1 cellular context compared by ENCODE assay signal in the genomic region with DNA sequence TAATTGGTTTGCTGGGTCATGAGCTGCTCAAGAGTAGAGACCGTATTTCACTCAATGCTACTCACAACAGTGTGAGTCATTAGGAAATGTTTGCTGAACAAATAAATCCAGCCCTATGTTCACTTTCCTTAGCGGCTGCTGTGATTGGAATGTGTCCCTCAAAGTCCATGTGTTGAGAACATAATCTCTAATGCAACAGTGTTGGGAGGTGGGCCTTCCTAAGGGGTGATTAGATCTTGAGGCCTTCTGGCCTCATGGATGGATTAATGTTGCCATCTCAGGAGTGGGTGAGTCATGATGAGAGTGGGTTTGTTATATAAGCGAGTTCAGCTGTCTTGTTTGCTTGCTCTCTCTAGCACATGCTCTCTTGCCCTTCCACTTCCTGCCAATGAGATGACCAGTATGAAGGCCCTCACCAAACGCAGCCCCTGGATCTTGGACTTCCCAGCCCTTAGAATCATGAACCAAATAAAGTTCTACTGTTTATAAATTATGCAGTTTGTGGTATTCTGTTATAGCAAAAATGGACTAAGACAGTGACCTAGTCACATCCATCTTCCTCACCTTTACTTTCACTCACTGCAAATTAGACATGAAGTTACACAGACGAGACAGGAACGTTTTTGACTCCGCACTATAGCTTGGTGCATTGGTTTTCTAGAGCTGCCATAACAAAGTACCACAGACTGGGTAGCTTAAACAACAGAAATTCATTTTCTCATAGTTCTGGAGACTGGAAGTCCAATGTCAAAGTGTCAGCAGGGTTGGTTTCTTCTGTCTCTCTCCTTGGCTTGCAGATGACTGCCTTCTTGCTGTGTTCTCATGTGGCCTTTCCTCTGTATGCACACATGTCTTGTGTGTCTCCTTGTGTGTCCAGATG.
TF ChIP-seq lines count a peak whose summit lies in the region.

No MANE protein-coding gene starts in this region.

TF ChIP-seq in HepG2, 621 proteins besides CTCF, POLR2A, EP300 and RAD21 (continued from another document and continues in another):
- TF ChIP-seq, protein P1, sequence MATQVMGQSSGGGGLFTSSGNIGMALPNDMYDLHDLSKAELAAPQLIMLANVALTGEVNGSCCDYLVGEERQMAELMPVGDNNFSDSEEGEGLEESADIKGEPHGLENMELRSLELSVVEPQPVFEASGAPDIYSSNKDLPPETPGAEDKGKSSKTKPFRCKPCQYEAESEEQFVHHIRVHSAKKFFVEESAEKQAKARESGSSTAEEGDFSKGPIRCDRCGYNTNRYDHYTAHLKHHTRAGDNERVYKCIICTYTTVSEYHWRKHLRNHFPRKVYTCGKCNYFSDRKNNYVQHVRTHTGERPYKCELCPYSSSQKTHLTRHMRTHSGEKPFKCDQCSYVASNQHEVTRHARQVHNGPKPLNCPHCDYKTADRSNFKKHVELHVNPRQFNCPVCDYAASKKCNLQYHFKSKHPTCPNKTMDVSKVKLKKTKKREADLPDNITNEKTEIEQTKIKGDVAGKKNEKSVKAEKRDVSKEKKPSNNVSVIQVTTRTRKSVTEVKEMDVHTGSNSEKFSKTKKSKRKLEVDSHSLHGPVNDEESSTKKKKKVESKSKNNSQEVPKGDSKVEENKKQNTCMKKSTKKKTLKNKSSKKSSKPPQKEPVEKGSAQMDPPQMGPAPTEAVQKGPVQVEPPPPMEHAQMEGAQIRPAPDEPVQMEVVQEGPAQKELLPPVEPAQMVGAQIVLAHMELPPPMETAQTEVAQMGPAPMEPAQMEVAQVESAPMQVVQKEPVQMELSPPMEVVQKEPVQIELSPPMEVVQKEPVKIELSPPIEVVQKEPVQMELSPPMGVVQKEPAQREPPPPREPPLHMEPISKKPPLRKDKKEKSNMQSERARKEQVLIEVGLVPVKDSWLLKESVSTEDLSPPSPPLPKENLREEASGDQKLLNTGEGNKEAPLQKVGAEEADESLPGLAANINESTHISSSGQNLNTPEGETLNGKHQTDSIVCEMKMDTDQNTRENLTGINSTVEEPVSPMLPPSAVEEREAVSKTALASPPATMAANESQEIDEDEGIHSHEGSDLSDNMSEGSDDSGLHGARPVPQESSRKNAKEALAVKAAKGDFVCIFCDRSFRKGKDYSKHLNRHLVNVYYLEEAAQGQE (IDR thresholded peaks at IDR 0.05; ENCODE audit: borderline replicate concordance in 1 of 2, low read depth in 1 of 2, low read length in 2 of 2), result peak in 1 of 2 experiments; percentile 54; a peak in 2 of 4 replicates
- TF ChIP-seq ZNF331 (CRISPR knock-in tag; IDR thresholded peaks at IDR 0.05), result peak; percentile 88
- TF ChIP-seq FIP1L1 (IDR thresholded peaks at IDR 0.05; ENCODE audit: borderline replicate concordance, insufficient read depth, low read depth, low read length), result no peak
- TF ChIP-seq ZNF777 (CRISPR knock-in tag; IDR thresholded peaks at IDR 0.05), result 0 out of 2 replicates have a peak, but pooled peaks have one; percentile 31
- no peak for TF ChIP-seq ZZZ3 (CRISPR knock-in tag; IDR thresholded peaks at IDR 0.05; ENCODE audit: borderline replicate concordance)
- TF ChIP-seq ZNF556 (CRISPR knock-in tag; IDR thresholded peaks at IDR 0.05; ENCODE audit: borderline replicate concordance), result peak; percentile 85; the same call in 1 of the 2 replicates
- TF ChIP-seq, protein P2, sequence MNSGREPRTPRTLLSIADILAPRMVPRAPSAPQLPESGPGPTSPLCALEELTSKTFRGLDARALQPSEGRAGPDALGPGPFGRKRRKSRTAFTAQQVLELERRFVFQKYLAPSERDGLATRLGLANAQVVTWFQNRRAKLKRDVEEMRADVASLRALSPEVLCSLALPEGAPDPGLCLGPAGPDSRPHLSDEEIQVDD (CRISPR knock-in tag; IDR thresholded peaks at IDR 0.05; ENCODE audit: borderline replicate concordance), result no peak
- TF ChIP-seq ZNF790 (CRISPR knock-in tag; IDR thresholded peaks at IDR 0.05; ENCODE audit: borderline replicate concordance), result peak; percentile 69; the same call in 1 of the 2 replicates
- TF ChIP-seq ATF7-NPFF (CRISPR knock-in tag; IDR thresholded peaks at IDR 0.05; ENCODE audit: low read depth), result 0 out of 2 replicates have a peak, but pooled peaks have one; percentile 15
- 0 out of 2 replicates have a peak, but pooled peaks have one; percentile 41 for TF ChIP-seq ZNF34 (CRISPR knock-in tag; IDR thresholded peaks at IDR 0.05; ENCODE audit: borderline replicate concordance)
- TF ChIP-seq, protein P3, sequence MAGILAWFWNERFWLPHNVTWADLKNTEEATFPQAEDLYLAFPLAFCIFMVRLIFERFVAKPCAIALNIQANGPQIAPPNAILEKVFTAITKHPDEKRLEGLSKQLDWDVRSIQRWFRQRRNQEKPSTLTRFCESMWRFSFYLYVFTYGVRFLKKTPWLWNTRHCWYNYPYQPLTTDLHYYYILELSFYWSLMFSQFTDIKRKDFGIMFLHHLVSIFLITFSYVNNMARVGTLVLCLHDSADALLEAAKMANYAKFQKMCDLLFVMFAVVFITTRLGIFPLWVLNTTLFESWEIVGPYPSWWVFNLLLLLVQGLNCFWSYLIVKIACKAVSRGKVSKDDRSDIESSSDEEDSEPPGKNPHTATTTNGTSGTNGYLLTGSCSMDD (CRISPR knock-in tag; IDR thresholded peaks at IDR 0.05), result no peak
- no peak for TF ChIP-seq MAFG (CRISPR knock-in tag; IDR thresholded peaks at IDR 0.05)
- TF ChIP-seq, protein P4, sequence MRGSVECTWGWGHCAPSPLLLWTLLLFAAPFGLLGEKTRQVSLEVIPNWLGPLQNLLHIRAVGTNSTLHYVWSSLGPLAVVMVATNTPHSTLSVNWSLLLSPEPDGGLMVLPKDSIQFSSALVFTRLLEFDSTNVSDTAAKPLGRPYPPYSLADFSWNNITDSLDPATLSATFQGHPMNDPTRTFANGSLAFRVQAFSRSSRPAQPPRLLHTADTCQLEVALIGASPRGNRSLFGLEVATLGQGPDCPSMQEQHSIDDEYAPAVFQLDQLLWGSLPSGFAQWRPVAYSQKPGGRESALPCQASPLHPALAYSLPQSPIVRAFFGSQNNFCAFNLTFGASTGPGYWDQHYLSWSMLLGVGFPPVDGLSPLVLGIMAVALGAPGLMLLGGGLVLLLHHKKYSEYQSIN (CRISPR knock-in tag; IDR thresholded peaks at IDR 0.05; ENCODE audit: borderline replicate concordance), result no peak
- TF ChIP-seq RORA (CRISPR knock-in tag; IDR thresholded peaks at IDR 0.05), result no peak
- no peak; the same call in 1 of the 2 replicates for TF ChIP-seq ZMAT3 (CRISPR knock-in tag; conservative IDR thresholded peaks at IDR 0.05)
- no peak for TF ChIP-seq ZNF652 (CRISPR knock-in tag; IDR thresholded peaks at IDR 0.05; ENCODE audit: borderline replicate concordance, low read depth)
- no peak; the same call in 1 of the 2 replicates for TF ChIP-seq ZNF225 (CRISPR knock-in tag; IDR thresholded peaks at IDR 0.05)
- TF ChIP-seq ZSCAN22 (CRISPR knock-in tag; IDR thresholded peaks at IDR 0.05), result no peak
- peak; percentile 80; the same call in 1 of the 2 replicates for TF ChIP-seq KLF11 (CRISPR knock-in tag; IDR thresholded peaks at IDR 0.05)
- peak; percentile 63; the same call in 1 of the 2 replicates for TF ChIP-seq FLYWCH1 (CRISPR knock-in tag; IDR thresholded peaks at IDR 0.05)
- no peak for TF ChIP-seq SRSF9 (IDR thresholded peaks at IDR 0.05; ENCODE audit: borderline replicate concordance, insufficient read depth, low read depth, low read length, poor library complexity, severe bottlenecking)
- no peak for TF ChIP-seq ZNF383 (CRISPR knock-in tag; IDR thresholded peaks at IDR 0.05; ENCODE audit: borderline replicate concordance)
- TF ChIP-seq HDAC2 (CRISPR knock-in tag; IDR thresholded peaks at IDR 0.05), result peak; percentile 99
- TF ChIP-seq ZNF333 (CRISPR knock-in tag; IDR thresholded peaks at IDR 0.05; ENCODE audit: borderline replicate concordance), result 0 out of 2 replicates have a peak, but pooled peaks have one; percentile 64
- peak; percentile 78 for TF ChIP-seq GATA4 (IDR thresholded peaks at IDR 0.05; ENCODE audit: borderline replicate concordance, low read depth)
- no peak for TF ChIP-seq ZNF550 (CRISPR knock-in tag; IDR thresholded peaks at IDR 0.05; ENCODE audit: borderline replicate concordance)
- no peak for TF ChIP-seq ZNF674 (CRISPR knock-in tag; IDR thresholded peaks at IDR 0.05; ENCODE audit: low read depth)
- peak; percentile 51; the same call in 1 of the 2 replicates for TF ChIP-seq ZBTB3 (CRISPR knock-in tag; IDR thresholded peaks at IDR 0.05; ENCODE audit: borderline replicate concordance, low read depth)
- TF ChIP-seq ZBTB38 (CRISPR knock-in tag; IDR thresholded peaks at IDR 0.05), result no peak
- TF ChIP-seq ZNF468 (CRISPR knock-in tag; IDR thresholded peaks at IDR 0.05), result no peak
- peak; percentile 72 for TF ChIP-seq NR2C2 (CRISPR knock-in tag; IDR thresholded peaks at IDR 0.05; ENCODE audit: borderline replicate concordance)
- no peak for TF ChIP-seq ZNF572 (CRISPR knock-in tag; IDR thresholded peaks at IDR 0.05)
- no peak for TF ChIP-seq SIN3B (IDR thresholded peaks at IDR 0.05; ENCODE audit: low read length)
- TF ChIP-seq ZNF3 (CRISPR knock-in tag; IDR thresholded peaks at IDR 0.05), result peak; percentile 71
- TF ChIP-seq, protein P5, sequence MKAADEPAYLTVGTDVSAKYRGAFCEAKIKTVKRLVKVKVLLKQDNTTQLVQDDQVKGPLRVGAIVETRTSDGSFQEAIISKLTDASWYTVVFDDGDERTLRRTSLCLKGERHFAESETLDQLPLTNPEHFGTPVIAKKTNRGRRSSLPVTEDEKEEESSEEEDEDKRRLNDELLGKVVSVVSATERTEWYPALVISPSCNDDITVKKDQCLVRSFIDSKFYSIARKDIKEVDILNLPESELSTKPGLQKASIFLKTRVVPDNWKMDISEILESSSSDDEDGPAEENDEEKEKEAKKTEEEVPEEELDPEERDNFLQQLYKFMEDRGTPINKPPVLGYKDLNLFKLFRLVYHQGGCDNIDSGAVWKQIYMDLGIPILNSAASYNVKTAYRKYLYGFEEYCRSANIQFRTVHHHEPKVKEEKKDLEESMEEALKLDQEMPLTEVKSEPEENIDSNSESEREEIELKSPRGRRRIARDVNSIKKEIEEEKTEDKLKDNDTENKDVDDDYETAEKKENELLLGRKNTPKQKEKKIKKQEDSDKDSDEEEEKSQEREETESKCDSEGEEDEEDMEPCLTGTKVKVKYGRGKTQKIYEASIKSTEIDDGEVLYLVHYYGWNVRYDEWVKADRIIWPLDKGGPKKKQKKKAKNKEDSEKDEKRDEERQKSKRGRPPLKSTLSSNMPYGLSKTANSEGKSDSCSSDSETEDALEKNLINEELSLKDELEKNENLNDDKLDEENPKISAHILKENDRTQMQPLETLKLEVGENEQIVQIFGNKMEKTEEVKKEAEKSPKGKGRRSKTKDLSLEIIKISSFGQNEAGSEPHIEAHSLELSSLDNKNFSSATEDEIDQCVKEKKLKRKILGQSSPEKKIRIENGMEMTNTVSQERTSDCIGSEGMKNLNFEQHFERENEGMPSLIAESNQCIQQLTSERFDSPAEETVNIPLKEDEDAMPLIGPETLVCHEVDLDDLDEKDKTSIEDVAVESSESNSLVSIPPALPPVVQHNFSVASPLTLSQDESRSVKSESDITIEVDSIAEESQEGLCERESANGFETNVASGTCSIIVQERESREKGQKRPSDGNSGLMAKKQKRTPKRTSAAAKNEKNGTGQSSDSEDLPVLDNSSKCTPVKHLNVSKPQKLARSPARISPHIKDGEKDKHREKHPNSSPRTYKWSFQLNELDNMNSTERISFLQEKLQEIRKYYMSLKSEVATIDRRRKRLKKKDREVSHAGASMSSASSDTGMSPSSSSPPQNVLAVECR (CRISPR knock-in tag; IDR thresholded peaks at IDR 0.05; ENCODE audit: borderline replicate concordance), result peak; percentile 31; the same call in 1 of the 2 replicates
- peak; percentile 73 for TF ChIP-seq TBL1XR1 (IDR thresholded peaks at IDR 0.05; ENCODE audit: borderline replicate concordance, low read length, partially characterized antibody)
- no peak for TF ChIP-seq ZC3H4 (CRISPR knock-in tag; IDR thresholded peaks at IDR 0.05; ENCODE audit: borderline replicate concordance)
- TF ChIP-seq ARHGAP35 (CRISPR knock-in tag; IDR thresholded peaks at IDR 0.05; ENCODE audit: borderline replicate concordance), result no peak
- TF ChIP-seq NCOA1 (CRISPR knock-in tag; IDR thresholded peaks at IDR 0.05), result no peak; the same call in 1 of the 2 replicates
- TF ChIP-seq, protein P6, sequence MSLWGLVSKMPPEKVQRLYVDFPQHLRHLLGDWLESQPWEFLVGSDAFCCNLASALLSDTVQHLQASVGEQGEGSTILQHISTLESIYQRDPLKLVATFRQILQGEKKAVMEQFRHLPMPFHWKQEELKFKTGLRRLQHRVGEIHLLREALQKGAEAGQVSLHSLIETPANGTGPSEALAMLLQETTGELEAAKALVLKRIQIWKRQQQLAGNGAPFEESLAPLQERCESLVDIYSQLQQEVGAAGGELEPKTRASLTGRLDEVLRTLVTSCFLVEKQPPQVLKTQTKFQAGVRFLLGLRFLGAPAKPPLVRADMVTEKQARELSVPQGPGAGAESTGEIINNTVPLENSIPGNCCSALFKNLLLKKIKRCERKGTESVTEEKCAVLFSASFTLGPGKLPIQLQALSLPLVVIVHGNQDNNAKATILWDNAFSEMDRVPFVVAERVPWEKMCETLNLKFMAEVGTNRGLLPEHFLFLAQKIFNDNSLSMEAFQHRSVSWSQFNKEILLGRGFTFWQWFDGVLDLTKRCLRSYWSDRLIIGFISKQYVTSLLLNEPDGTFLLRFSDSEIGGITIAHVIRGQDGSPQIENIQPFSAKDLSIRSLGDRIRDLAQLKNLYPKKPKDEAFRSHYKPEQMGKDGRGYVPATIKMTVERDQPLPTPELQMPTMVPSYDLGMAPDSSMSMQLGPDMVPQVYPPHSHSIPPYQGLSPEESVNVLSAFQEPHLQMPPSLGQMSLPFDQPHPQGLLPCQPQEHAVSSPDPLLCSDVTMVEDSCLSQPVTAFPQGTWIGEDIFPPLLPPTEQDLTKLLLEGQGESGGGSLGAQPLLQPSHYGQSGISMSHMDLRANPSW (CRISPR knock-in tag; IDR thresholded peaks at IDR 0.05; ENCODE audit: borderline replicate concordance), result peak; percentile 96
- TF ChIP-seq ATRX (CRISPR knock-in tag; IDR thresholded peaks at IDR 0.05; ENCODE audit: borderline replicate concordance), result no peak
- TF ChIP-seq, protein P7, sequence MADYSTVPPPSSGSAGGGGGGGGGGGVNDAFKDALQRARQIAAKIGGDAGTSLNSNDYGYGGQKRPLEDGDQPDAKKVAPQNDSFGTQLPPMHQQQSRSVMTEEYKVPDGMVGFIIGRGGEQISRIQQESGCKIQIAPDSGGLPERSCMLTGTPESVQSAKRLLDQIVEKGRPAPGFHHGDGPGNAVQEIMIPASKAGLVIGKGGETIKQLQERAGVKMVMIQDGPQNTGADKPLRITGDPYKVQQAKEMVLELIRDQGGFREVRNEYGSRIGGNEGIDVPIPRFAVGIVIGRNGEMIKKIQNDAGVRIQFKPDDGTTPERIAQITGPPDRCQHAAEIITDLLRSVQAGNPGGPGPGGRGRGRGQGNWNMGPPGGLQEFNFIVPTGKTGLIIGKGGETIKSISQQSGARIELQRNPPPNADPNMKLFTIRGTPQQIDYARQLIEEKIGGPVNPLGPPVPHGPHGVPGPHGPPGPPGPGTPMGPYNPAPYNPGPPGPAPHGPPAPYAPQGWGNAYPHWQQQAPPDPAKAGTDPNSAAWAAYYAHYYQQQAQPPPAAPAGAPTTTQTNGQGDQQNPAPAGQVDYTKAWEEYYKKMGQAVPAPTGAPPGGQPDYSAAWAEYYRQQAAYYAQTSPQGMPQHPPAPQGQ (CRISPR knock-in tag; IDR thresholded peaks at IDR 0.05; ENCODE audit: borderline replicate concordance), result no peak
- TF ChIP-seq ELF4 (CRISPR knock-in tag; IDR thresholded peaks at IDR 0.05; ENCODE audit: borderline replicate concordance), result no peak
- TF ChIP-seq IRF2 (CRISPR knock-in tag; IDR thresholded peaks at IDR 0.05), result peak; percentile 88
